10 cellular contexts compared by ENCODE assay signal in the genomic region with DNA sequence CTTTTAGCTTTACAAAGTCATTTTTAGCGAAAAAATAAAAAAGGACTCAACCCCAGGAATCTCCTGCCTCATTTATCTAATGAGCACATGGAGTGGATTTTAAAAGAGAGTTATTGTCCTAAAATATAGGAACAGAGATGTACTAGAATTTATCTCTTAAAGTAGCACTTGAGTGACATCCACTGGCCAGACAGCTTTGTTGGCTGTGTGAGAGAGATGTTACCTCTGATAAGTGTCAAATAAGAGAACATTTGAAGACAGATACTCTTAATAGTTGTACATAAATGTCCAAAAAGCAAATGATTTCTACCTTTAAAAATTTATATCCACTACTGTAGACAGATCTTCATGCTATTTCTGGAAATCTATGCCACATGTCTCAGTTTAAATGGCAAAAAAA. TPM values are rescaled to one million over a fixed set of nuclear protein-coding genes. Genes with fewer than 3 reads are reported as not detected.
DNase-seq lines count a peak whose midpoint lies in the region; ATAC-seq and TF ChIP-seq lines count a peak whose summit lies in the region.
"Had no signal": no experiment of that assay in that cellular context is flagged by ENCODE, and none has a peak within 500 bp of the region (broad histone marks: within the 10 kb centered on the region; RNA-seq: fewer than 3 reads in every experiment).

No MANE protein-coding gene starts in this region.

- no peak overlapping the region for H2AFZ ChIP-seq in neural cell (ENCODE audit: low read depth, low read length)

- H3K27ac ChIP-seq in brain microvascular endothelial cell (peak overlapping the region; percentile 85), neural cell (ENCODE audit: low read length) (no peak overlapping the region)
- H3K27ac ChIP-seq: body of pancreas had no signal

- peak; percentile 27 for TF ChIP-seq CTCF in GM12864 (IDR thresholded peaks at IDR 0.05; ENCODE audit: low read depth, low read length, missing control alignments)
- peak; percentile 70 for TF ChIP-seq CTCF in brain microvascular endothelial cell (IDR thresholded peaks at IDR 0.05; ENCODE audit: low read depth, low read length, missing control alignments)
- peak; percentile 30 for TF ChIP-seq CTCF in neural cell (IDR thresholded peaks at IDR 0.05; ENCODE audit: poor library complexity, severe bottlenecking)

- no peaks in the 10 kb centered on the region for H3K9me3 ChIP-seq in neural cell (ENCODE audit: low read length)
- H3K9me3 ChIP-seq: body of pancreas had no signal

- H4K20me1 ChIP-seq in neural cell (ENCODE audit: insufficient read depth): no peaks in the 10 kb centered on the region

- no peak for TF ChIP-seq EP300 in neural cell (conservative IDR thresholded peaks at IDR 0.05; ENCODE audit: poor library complexity, severe bottlenecking)

- DNase-seq in GM12864 (ENCODE audit: low read depth) (no peak), MV-4-11 (lab: John Stamatoyannopoulos, UW) (peak; percentile 38), brain microvascular endothelial cell (peak; percentile 83)
- DNase-seq in activated T-cell treated with anti-CD3 and anti-CD28 coated beads, Interleukin-2, amount 50 U/mL, for 1 hour: no peak
- DNase-seq: body of pancreas; stimulated activated CD4-positive, alpha-beta T cell treated with anti-CD3 and anti-CD28 coated beads, Interleukin-1b, Interleukin-23, amount 100 ng/mL, for 48 hours had no signal

- H3K4me3 ChIP-seq in GM12864 (ENCODE audit: low read depth, low read length) (no peak overlapping the region), brain microvascular endothelial cell (ENCODE audit: low read depth, low read length) (no peak overlapping the region), neural cell (ENCODE audit: low read length) (no peak overlapping the region)
- H3K4me3 ChIP-seq: body of pancreas had no signal

- no peak overlapping the region for H3K4me2 ChIP-seq in neural cell (ENCODE audit: low read length)

- H3K9ac ChIP-seq in neural cell (ENCODE audit: low read length): no peak overlapping the region

- ATAC-seq in GM18870 (IDR thresholded peaks at IDR 0.05; ENCODE audit: unreplicated experiment): no peak
- no peak for ATAC-seq in GM19397 (IDR thresholded peaks at IDR 0.05; ENCODE audit: unreplicated experiment)
- ATAC-seq in GM21723 (IDR thresholded peaks at IDR 0.05; ENCODE audit: unreplicated experiment): no peak
- ATAC-seq: body of pancreas had no signal

- H3K36me3 ChIP-seq in brain microvascular endothelial cell (replicated peaks): no peaks in the 10 kb centered on the region
- no peaks in the 10 kb centered on the region for H3K36me3 ChIP-seq in neural cell (ENCODE audit: insufficient read depth, low read length)

- H3F3A ChIP-seq in neural cell (ENCODE audit: insufficient read depth, low read length, poor library complexity, severe bottlenecking): no peaks in the 10 kb centered on the region

- no peaks in the 10 kb centered on the region for H3K79me2 ChIP-seq in neural cell (replicated peaks; ENCODE audit: insufficient read depth, low read length)

- TF ChIP-seq RAD21 in neural cell (conservative IDR thresholded peaks at IDR 0.05): no peak

- in situ Hi-C loops in brain microvascular endothelial cell (cut with HindIII; ENCODE audit: low pct_ligation_motif_present, low sequenced_read_pairs): loop anchor here (10.0 kb wide), 1 partner anchor 135 kb away; no protein-coding TSS in a partner anchor

- no peaks in the 10 kb centered on the region for H3K9me2 ChIP-seq in neural cell (ENCODE audit: insufficient read depth, low read length)

- H3K27me3 ChIP-seq in brain microvascular endothelial cell (replicated peaks): no peaks in the 10 kb centered on the region
- no peaks in the 10 kb centered on the region for H3K27me3 ChIP-seq in neural cell (ENCODE audit: insufficient read depth, low read depth, low read length)
- H3K27me3 ChIP-seq: body of pancreas had no signal

TF ChIP-seq in neural cell, 6 proteins besides CTCF, POLR2A, EP300 and RAD21:
- TF ChIP-seq EZH2 (IDR thresholded peaks at IDR 0.05; ENCODE audit: borderline replicate concordance, insufficient read depth, low read length, poor library complexity, severe bottlenecking) (no peak), POLR2AphosphoS5 (IDR thresholded peaks at IDR 0.05) (no peak), SMC3 (conservative IDR thresholded peaks at IDR 0.05; ENCODE audit: poor library complexity) (no peak), TAF1 (IDR thresholded peaks at IDR 0.05; ENCODE audit: low read depth) (no peak), MXI1 (conservative IDR thresholded peaks at IDR 0.05; ENCODE audit: poor library complexity, severe bottlenecking) (no peak)
- TF ChIP-seq, protein P1, sequence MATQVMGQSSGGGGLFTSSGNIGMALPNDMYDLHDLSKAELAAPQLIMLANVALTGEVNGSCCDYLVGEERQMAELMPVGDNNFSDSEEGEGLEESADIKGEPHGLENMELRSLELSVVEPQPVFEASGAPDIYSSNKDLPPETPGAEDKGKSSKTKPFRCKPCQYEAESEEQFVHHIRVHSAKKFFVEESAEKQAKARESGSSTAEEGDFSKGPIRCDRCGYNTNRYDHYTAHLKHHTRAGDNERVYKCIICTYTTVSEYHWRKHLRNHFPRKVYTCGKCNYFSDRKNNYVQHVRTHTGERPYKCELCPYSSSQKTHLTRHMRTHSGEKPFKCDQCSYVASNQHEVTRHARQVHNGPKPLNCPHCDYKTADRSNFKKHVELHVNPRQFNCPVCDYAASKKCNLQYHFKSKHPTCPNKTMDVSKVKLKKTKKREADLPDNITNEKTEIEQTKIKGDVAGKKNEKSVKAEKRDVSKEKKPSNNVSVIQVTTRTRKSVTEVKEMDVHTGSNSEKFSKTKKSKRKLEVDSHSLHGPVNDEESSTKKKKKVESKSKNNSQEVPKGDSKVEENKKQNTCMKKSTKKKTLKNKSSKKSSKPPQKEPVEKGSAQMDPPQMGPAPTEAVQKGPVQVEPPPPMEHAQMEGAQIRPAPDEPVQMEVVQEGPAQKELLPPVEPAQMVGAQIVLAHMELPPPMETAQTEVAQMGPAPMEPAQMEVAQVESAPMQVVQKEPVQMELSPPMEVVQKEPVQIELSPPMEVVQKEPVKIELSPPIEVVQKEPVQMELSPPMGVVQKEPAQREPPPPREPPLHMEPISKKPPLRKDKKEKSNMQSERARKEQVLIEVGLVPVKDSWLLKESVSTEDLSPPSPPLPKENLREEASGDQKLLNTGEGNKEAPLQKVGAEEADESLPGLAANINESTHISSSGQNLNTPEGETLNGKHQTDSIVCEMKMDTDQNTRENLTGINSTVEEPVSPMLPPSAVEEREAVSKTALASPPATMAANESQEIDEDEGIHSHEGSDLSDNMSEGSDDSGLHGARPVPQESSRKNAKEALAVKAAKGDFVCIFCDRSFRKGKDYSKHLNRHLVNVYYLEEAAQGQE (IDR thresholded peaks at IDR 0.05; ENCODE audit: borderline replicate concordance): no peak

RNA-seq across cellular contexts. Expression of a gene that starts 12.3 kb away (rescaled TPM):
- 82.4 and 107 TPM in 2 replicates for polyA plus RNA-seq in neural cell
- polyA minus RNA-seq in neural cell: 55.3 and 60.7 TPM in 2 replicates

RNA-seq across cellular contexts. Expression of a gene that starts 57.3 kb away (rescaled TPM):
- not detected in 2 replicates for polyA plus RNA-seq in neural cell
- not detected in 2 replicates for polyA minus RNA-seq in neural cell

Comparison
In these comparisons a context has a peak if more than half of its experiments do, and no peak if none do; other contexts are left out.
1. DNase-seq: peak in MV-4-11 (single experiment) and brain microvascular endothelial cell (single experiment); none in GM12864 (single experiment) and activated T-cell treated with anti-CD3 and anti-CD28 coated beads, Interleukin-2, amount 50 U/mL, for 1 hour (single experiment).
2. Peak in every context shown above with its lines, with median percentiles within 50 percentile points of each other: CTCF ChIP-seq.